In genomic region chr20:49674383-49675352, GRCh38 we compare ENCODE assay signal across 8 cellular contexts. TPM values are rescaled to one million over a fixed set of nuclear protein-coding genes. Genes with fewer than 3 reads are reported as not detected.
DNase-seq lines count a peak whose midpoint lies in the region; ATAC-seq and TF ChIP-seq lines count a peak whose summit lies in the region.

No MANE protein-coding gene starts in this region.

- H3K36me3 ChIP-seq in H7 (replicated peaks; ENCODE audit: control insufficient read depth, insufficient read depth, low read length) = no peaks in the 10 kb centered on the region

- intact Hi-C loops in CD14-positive monocyte (cut with micrococcal nuclease) = loop anchor here (5.0 kb wide), 1 partner anchor 38 kb away; the partner anchor contains the start of gene B4GALT5 (in 2 of the 2)
- intact Hi-C loops in activated CD4-positive, alpha-beta T cell treated with anti-CD3 and anti-CD28 coated beads for 36 hours (cut with DNase I, micrococcal nuclease) = no loop called here

- H3K4me1 Mint-ChIP-seq in CD14-positive monocyte = peaks cover 75% of the 10 kb centered on the region
- peaks cover 46 to 60% (median 59%) of the 10 kb centered on the region in 3 donors for H3K4me1 Mint-ChIP-seq in IgD-negative memory B cell
- H3K4me1 Mint-ChIP-seq in chondrocyte (ENCODE audit: low read depth) = peaks cover 93% of the 10 kb centered on the region
- H3K4me1 Mint-ChIP-seq in activated CD4-positive, alpha-beta T cell treated with anti-CD3 and anti-CD28 coated beads for 36 hours = peaks cover 64% of the 10 kb centered on the region

- H3K4me3 ChIP-seq in H7 (ENCODE audit: insufficient read depth, low read depth, low read length) = no peak overlapping the region

- H3K36me3 Mint-ChIP-seq in CD14-positive monocyte (peaks cover 3 to 8% of the 10 kb centered on the region in 2 donors), IgD-negative memory B cell (no peaks in the 10 kb centered on the region), chondrocyte (ENCODE audit: low read depth) (no peaks in the 10 kb centered on the region)
- peaks cover 4% of the 10 kb centered on the region for H3K36me3 Mint-ChIP-seq in activated CD4-positive, alpha-beta T cell treated with anti-CD3 and anti-CD28 coated beads for 36 hours (ENCODE audit: low read depth)

- CTCF ChIA-PET in activated CD4-positive, alpha-beta T cell treated with anti-CD3 and anti-CD28 coated beads for 36 hours (lab: Charles Lee) = interaction anchor here (1.0 kb wide), 1 partner anchor 169 kb away, joined by 3 read pairs; no protein-coding TSS in a partner anchor

- H3K27me3 Mint-ChIP-seq in CD14-positive monocyte (ENCODE audit: low read depth in 3 of 3) (peaks cover 0 to 2% (median 0%) of the 10 kb centered on the region in 3 donors), IgD-negative memory B cell (no peaks in the 10 kb centered on the region), chondrocyte (ENCODE audit: low read depth) (no peaks in the 10 kb centered on the region)
- H3K27me3 Mint-ChIP-seq in activated CD4-positive, alpha-beta T cell treated with anti-CD3 and anti-CD28 coated beads for 36 hours = no peaks in the 10 kb centered on the region

- ATAC-seq in HG03159 (IDR thresholded peaks at IDR 0.05; ENCODE audit: unreplicated experiment) = no peak
- no peak for ATAC-seq in activated CD4-positive, alpha-beta T cell treated with anti-CD3 and anti-CD28 coated beads for 36 hours

- POLR2A ChIA-PET in activated CD4-positive, alpha-beta T cell treated with anti-CD3 and anti-CD28 coated beads for 36 hours (lab: Charles Lee) = no interaction called here

- no peak overlapping the region for H3K4me3 Mint-ChIP-seq in CD14-positive monocyte
- peak overlapping the region in 2 of 4 donors; percentile 13 to 46 for H3K4me3 Mint-ChIP-seq in IgD-negative memory B cell
- H3K4me3 Mint-ChIP-seq in chondrocyte (ENCODE audit: unreplicated experiment) = no peak overlapping the region
- H3K4me3 Mint-ChIP-seq in activated CD4-positive, alpha-beta T cell treated with anti-CD3 and anti-CD28 coated beads for 36 hours = no peak overlapping the region

- TF ChIP-seq CTCF in CD14-positive monocyte (IDR thresholded peaks at IDR 0.05) (no peak), chondrocyte (IDR thresholded peaks at IDR 0.05) (peak; percentile 16)

- H3K27ac Mint-ChIP-seq in CD14-positive monocyte (peak overlapping the region in 5 of 7 donors; percentile 18 to 91 (median 37)), IgD-negative memory B cell (peak overlapping the region in 2 of 3 donors; percentile 20 to 47), chondrocyte (ENCODE audit: unreplicated experiment) (peak overlapping the region; percentile 81)
- no peak overlapping the region for H3K27ac Mint-ChIP-seq in activated CD4-positive, alpha-beta T cell treated with anti-CD3 and anti-CD28 coated beads for 36 hours

- no peak for DNase-seq in CD14-positive monocyte (ENCODE audit: low spot score)
- DNase-seq in chondrocyte (ENCODE audit: low spot score) = no peak
- peak; percentile 66 for DNase-seq in myocyte (ENCODE audit: low read depth)
- DNase-seq in activated CD4-positive, alpha-beta T cell treated with anti-CD3 and anti-CD28 coated beads for 36 hours = no peak
- DNase-seq in NCI-H774 (lab: John Stamatoyannopoulos, UW) = no peak
- no peak for DNase-seq in H7

- no peaks in the 10 kb centered on the region for H3K27me3 ChIP-seq in H7 (ENCODE audit: control insufficient read depth, insufficient read depth, low read length)

- H3K9me3 Mint-ChIP-seq in CD14-positive monocyte (peaks cover 0 to 3% (median 0%) of the 10 kb centered on the region in 7 donors), IgD-negative memory B cell (no peaks in the 10 kb centered on the region), chondrocyte (ENCODE audit: low read depth) (no peaks in the 10 kb centered on the region)
- no peaks in the 10 kb centered on the region for H3K9me3 Mint-ChIP-seq in activated CD4-positive, alpha-beta T cell treated with anti-CD3 and anti-CD28 coated beads for 36 hours (ENCODE audit: low read depth)

RNA-seq across cellular contexts. Expression of gene B4GALT5, which starts 39.0 kb away (rescaled TPM):
- 1 to 10 TPM; 2.4 to 2.7 TPM for polyA plus RNA-seq in CD14-positive monocyte
- 0.48 TPM for polyA plus RNA-seq in IgD-negative memory B cell
- 54.2 to 56.1 TPM (median 55.0 TPM) in 3 replicates for total RNA-seq in chondrocyte
- total RNA-seq in myocyte = 35.8 and 37.3 TPM in 2 replicates
- 28.1 TPM for polyA plus RNA-seq in myocyte (2012)
- total RNA-seq in activated CD4-positive, alpha-beta T cell treated with anti-CD3 and anti-CD28 coated beads for 36 hours = 10 to 100 TPM; 18.6 to 19.6 TPM
- total RNA-seq in H7 (2014; rRNA removed; shearing (Covaris generic)) = 31.7 and 35.2 TPM in 2 replicates

Comparison
In these comparisons a context has a peak if more than half of its experiments do, and no peak if none do; other contexts are left out.
1. intact Hi-C loops: an anchor here in CD14-positive monocyte (5.0 kb wide); none called in activated CD4-positive, alpha-beta T cell treated with anti-CD3 and anti-CD28 coated beads for 36 hours.